In genomic region chr1:213110349-213111300, GRCh38 we compare ENCODE assay signal across 12 cellular contexts. TPM values are rescaled to one million over a fixed set of nuclear protein-coding genes. Genes with fewer than 3 reads are reported as not detected.
DNase-seq lines count a peak whose midpoint lies in the region; ATAC-seq and TF ChIP-seq lines count a peak whose summit lies in the region.
"Had no signal": no experiment of that assay in that cellular context is flagged by ENCODE, and none has a peak within 500 bp of the region (broad histone marks: within the 10 kb centered on the region; RNA-seq: fewer than 3 reads in every experiment).

No MANE protein-coding gene starts in this region.

- 54% methylated on average over 4 of the region's 4 CpGs for WGBS in prostate gland

- H3K36me3 ChIP-seq in prostate gland, result no peaks in the 10 kb centered on the region

- no peak for TF ChIP-seq CTCF in prostate gland (IDR thresholded peaks at IDR 0.05)

- H3K9me3 ChIP-seq in prostate gland, result no peaks in the 10 kb centered on the region

- no peak for TF ChIP-seq POLR2A in prostate gland (IDR thresholded peaks at IDR 0.05)

- peak; percentile 87 for ATAC-seq in GM21786 (IDR thresholded peaks at IDR 0.05; ENCODE audit: unreplicated experiment)
- ATAC-seq in HG03571 (IDR thresholded peaks at IDR 0.05; ENCODE audit: unreplicated experiment), result peak; percentile 91
- ATAC-seq: activated T-helper 17 cell treated with anti-CD3 and anti-CD28 coated beads, Interleukin-2, amount 50 U/mL, for 72 hours had no signal

- H3K27ac ChIP-seq in prostate gland, result peak overlapping the region; percentile 45 to 63

- DNase-seq in NK-92 treated with Interleukin-12 subunit alpha and Interleukin-12 subunit beta, amount 100 ng/mL, for 24 hours (lab: John Stamatoyannopoulos, UW), result peak; percentile 9
- DNase-seq in NK-92 (lab: John Stamatoyannopoulos, UW; ENCODE audit: unreplicated experiment) (no peak), prostate gland (ENCODE audit: low spot score) (no peak), EL (no peak), NCI-H128 (lab: John Stamatoyannopoulos, UW; ENCODE audit: unreplicated experiment) (no peak), occipital lobe (lab: John Stamatoyannopoulos, UW) (no peak)
- DNase-seq: DMS53, NCI-H1417, OCI-M1 had no signal

- no peaks in the 10 kb centered on the region for H3K27me3 ChIP-seq in prostate gland (replicated peaks; ENCODE audit: insufficient read depth)

- no peaks in the 10 kb centered on the region for H3K4me1 ChIP-seq in prostate gland (replicated peaks)

- intact Hi-C loops in prostate gland (cut with DNase I), result no loop called here

- H3K4me3 ChIP-seq in prostate gland, result no peak overlapping the region

RNA-seq across cellular contexts. Expression of gene RPS6KC1, which starts 59.6 kb away (rescaled TPM):
- total RNA-seq in prostate gland, result 10 to 100 TPM; 32.6 to 35.3 TPM
- total RNA-seq in occipital lobe, result 85.6 TPM
